ENCODE assay signal across 11 cellular contexts in genomic region chrX:103565752-103566151, GRCh38. TPM values are rescaled to one million over a fixed set of nuclear protein-coding genes. Genes with fewer than 3 reads are reported as not detected.
DNase-seq lines count a peak whose midpoint lies in the region; ATAC-seq, FAIRE-seq and TF ChIP-seq lines count a peak whose summit lies in the region.
"Had no signal": no experiment of that assay in that cellular context is flagged by ENCODE, and none has a peak within 500 bp of the region (broad histone marks: within the 10 kb centered on the region; RNA-seq: fewer than 3 reads in every experiment).

No MANE protein-coding gene starts in this region.

- POLR2A ChIA-PET in GM12878 (lab: Charles Lee) = no interaction called here

- TF ChIP-seq CTCF in GM12878 (IDR thresholded peaks at IDR 0.05 in 2 of 3, conservative IDR thresholded peaks at IDR 0.05 in 1 of 3; ENCODE audit: control insufficient read depth in 2 of 3, extremely low read depth in 1 of 3, insufficient read depth in 1 of 3, low read depth in 3 of 3, low read length in 3 of 3) = no peak
- no peak for TF ChIP-seq CTCF in tibial nerve (IDR thresholded peaks at IDR 0.05)

- SMC1A ChIA-PET in GM12878 (lab: Charles Lee; ENCODE audit: uncharacterized antibody, unreplicated experiment) = interaction anchor here (0.9 to 1.5 kb wide), 2 partner anchors 14 to 31 kb away, joined by 3 read pairs; no protein-coding TSS in a partner anchor

- DNase-seq in GM12878 (ENCODE audit: low read depth, low spot score) (no peak), myocyte (ENCODE audit: low read depth) (peak; percentile 67), NCI-H82 treated with DMSO at 0.1 percent for 48 hours (lab: John Stamatoyannopoulos, UW; ENCODE audit: unreplicated experiment) (no peak), tibial nerve (ENCODE audit: low spot score in 2 of 2) (no peak)
- no peak for DNase-seq in stimulated activated naive B cell treated with anti-CD40 and anti-IgM and Interleukin-4, amounts not matched to agents 10 μg/mL and 1 μg/mL and 100 μg/mL, for 72 hours
- DNase-seq: DMS 273 treated with DMSO at 0.1 percent for 48 hours, endodermal cell, Peyer's patch had no signal

- no peaks in the 10 kb centered on the region for H3K9me3 ChIP-seq in GM12878 (replicated peaks; ENCODE audit: control insufficient read depth, insufficient read depth, low read length)
- no peaks in the 10 kb centered on the region for H3K9me3 ChIP-seq in tibial nerve
- H3K9me3 ChIP-seq: Peyer's patch had no signal

- H3K27ac ChIP-seq in GM12878 (ENCODE audit: control insufficient read depth, insufficient read depth) (no peak overlapping the region), tibial nerve (peak overlapping the region in 2 of 4 donors; percentile 37 to 72)
- H3K27ac ChIP-seq: Peyer's patch had no signal

- CTCF ChIA-PET in GM12878 (lab: Yijun Ruan, JAX) = interaction anchor here (0.6 to 1.1 kb wide), 2 partner anchors 64 to 121 kb away, joined by 3 read pairs; no protein-coding TSS in a partner anchor

- H3K79me2 ChIP-seq in GM12878 (ENCODE audit: control insufficient read depth, insufficient read depth, low read length) = no peaks in the 10 kb centered on the region

- no peak overlapping the region; the same call in 1 of the 2 replicates for H3K4me2 ChIP-seq in GM12878 (ENCODE audit: control insufficient read depth, insufficient read depth)

- H3K4me3 ChIP-seq in GM12878 (no peak overlapping the region), tibial nerve (no peak overlapping the region)
- H3K4me3 ChIP-seq: Peyer's patch had no signal

- H3K36me3 Mint-ChIP-seq in stimulated activated naive B cell treated with anti-CD40 and anti-IgM and Interleukin-4, amounts not matched to agents 10 μg/mL and 1 μg/mL and 100 μg/mL, for 72 hours = no peaks in the 10 kb centered on the region
- H3K36me3 Mint-ChIP-seq: IgD-negative memory B cell had no signal

- no peak for FAIRE-seq in GM12878 (lab: Jason Lieb, UNC)

- TF ChIP-seq EP300 in GM12878 (IDR thresholded peaks at IDR 0.05; ENCODE audit: borderline replicate concordance in 1 of 2, control insufficient read depth in 1 of 2, low read depth in 2 of 2, low read length in 2 of 2) (no peak), tibial nerve (IDR thresholded peaks at IDR 0.05) (no peak)

- H3K27me3 ChIP-seq in GM12878 (replicated peaks in 1 of 2; ENCODE audit: control insufficient read depth in 2 of 2, insufficient read depth in 2 of 2, low read length in 1 of 2) = no peaks in the 10 kb centered on the region
- peaks cover 0 to 12% of the 10 kb centered on the region in 2 donors for H3K27me3 ChIP-seq in tibial nerve
- H3K27me3 ChIP-seq: Peyer's patch had no signal

- peak; percentile 49 for ATAC-seq in GM18868 (IDR thresholded peaks at IDR 0.05; ENCODE audit: unreplicated experiment)
- ATAC-seq in HG03342 (IDR thresholded peaks at IDR 0.05; ENCODE audit: unreplicated experiment) = peak; percentile 37
- ATAC-seq in GM12878 = peak; percentile 65
- ATAC-seq in stimulated activated naive B cell treated with anti-CD40 and anti-IgM and Interleukin-4, amounts not matched to agents 10 μg/mL and 1 μg/mL and 100 μg/mL, for 72 hours (replicated peaks) = no peak

- H2AFZ ChIP-seq in GM12878 (ENCODE audit: control insufficient read depth, low read depth, low read length) = no peak overlapping the region

- peaks cover 4 to 8% of the 10 kb centered on the region in 2 donors for H3K27me3 Mint-ChIP-seq in stimulated activated naive B cell treated with anti-CD40 and anti-IgM and Interleukin-4, amounts not matched to agents 10 μg/mL and 1 μg/mL and 100 μg/mL, for 72 hours

- intact Hi-C loops in GM12878 (cut with micrococcal nuclease; ENCODE audit: unreplicated experiment) = no loop called here

- no peak overlapping the region for H3K27ac Mint-ChIP-seq in stimulated activated naive B cell treated with anti-CD40 and anti-IgM and Interleukin-4, amounts not matched to agents 10 μg/mL and 1 μg/mL and 100 μg/mL, for 72 hours
- H3K27ac Mint-ChIP-seq: endodermal cell, IgD-negative memory B cell had no signal

- WGBS in GM12878 (ENCODE audit: insufficient coverage, insufficient replicate concordance, low lambda C conversion rate, missing lambda C conversion rate) = 0% methylated on average over 1 of the region's 1 CpG
- WGBS in tibial nerve, 2 donors = 11 to 45% methylated on average over 1 of the region's 1 CpG

- RAD21 ChIA-PET in GM12878 (lab: Charles Lee; ENCODE audit: unreplicated experiment) = interaction anchor here (0.6 to 0.7 kb wide), 2 partner anchors 280 to 1645 kb away, joined by 3 read pairs; no protein-coding TSS in a partner anchor

- no peak overlapping the region for H3K4me3 Mint-ChIP-seq in stimulated activated naive B cell treated with anti-CD40 and anti-IgM and Interleukin-4, amounts not matched to agents 10 μg/mL and 1 μg/mL and 100 μg/mL, for 72 hours
- H3K4me3 Mint-ChIP-seq: endodermal cell, IgD-negative memory B cell had no signal

- H3K4me1 ChIP-seq in GM12878 (ENCODE audit: control insufficient read depth, insufficient read depth, low read length) (no peaks in the 10 kb centered on the region), tibial nerve (no peaks in the 10 kb centered on the region)
- H3K4me1 ChIP-seq: Peyer's patch had no signal

- BruUV-seq in GM12878 (replicated peaks; lab: Mats Ljungman, UMichigan) = no TSS peak

- no peaks in the 10 kb centered on the region for H4K20me1 ChIP-seq in GM12878 (ENCODE audit: control insufficient read depth, insufficient read depth)

- in situ Hi-C loops in GM12878 (cut with MboI) = no loop called here

- no peak overlapping the region for H3K9ac ChIP-seq in GM12878 (ENCODE audit: control insufficient read depth, insufficient read depth, low read length)

- no peak for TF ChIP-seq POLR2A in GM12878 (IDR thresholded peaks at IDR 0.05; ENCODE audit: low read depth, low read length)
- TF ChIP-seq POLR2A in tibial nerve (IDR thresholded peaks at IDR 0.05) = no peak

- no peaks in the 10 kb centered on the region for H3K4me1 Mint-ChIP-seq in stimulated activated naive B cell treated with anti-CD40 and anti-IgM and Interleukin-4, amounts not matched to agents 10 μg/mL and 1 μg/mL and 100 μg/mL, for 72 hours

- no peak for TF ChIP-seq RAD21 in GM12878 (IDR thresholded peaks at IDR 0.05; ENCODE audit: insufficient read depth, low read depth, low read length)

- no peaks in the 10 kb centered on the region for H3K9me3 Mint-ChIP-seq in stimulated activated naive B cell treated with anti-CD40 and anti-IgM and Interleukin-4, amounts not matched to agents 10 μg/mL and 1 μg/mL and 100 μg/mL, for 72 hours
- H3K9me3 Mint-ChIP-seq: endodermal cell had no signal

- H3K36me3 ChIP-seq in GM12878 (ENCODE audit: control insufficient read depth in 2 of 2, insufficient read depth in 2 of 2, low read length in 1 of 2) = no peaks in the 10 kb centered on the region
- no peaks in the 10 kb centered on the region for H3K36me3 ChIP-seq in tibial nerve
- H3K36me3 ChIP-seq: Peyer's patch had no signal

RNA-seq across cellular contexts. Expression of gene TCEAL4, which starts 19.6 kb away (rescaled TPM):
- total RNA-seq in GM12878 (2013; cell fraction: nucleolus; rRNA removed) = 5.1 and 6.5 TPM in 2 replicates
- total RNA-seq in GM12878 (2014; rRNA removed) (14.1 and 19.6 TPM in 2 replicates), GM12878 (2014; rRNA removed; fragmentation: Illumina TruSeq; extraction: Trizol) (46.4 and 48.0 TPM in 2 replicates), GM12878 (2021) (20.1 and 20.9 TPM in 2 replicates), myocyte (153 and 202 TPM in 2 replicates), tibial nerve (100 to 1,000 TPM; 164 to 453 (median 204) TPM)
- polyA plus RNA-seq in GM12878 (2011; ENCODE audit: low read depth) = 27.4 TPM
- polyA plus RNA-seq in GM12878 (2011; rRNA removed) (9.6 and 13.4 TPM in 2 replicates), GM12878 (2014; fragmentation: Illumina TruSeq; extraction: Trizol) (63.8 and 85.0 TPM in 2 replicates), GM12878 (2014; fragmentation: Nextera tagmentation; extraction: Ambion mirVana) (10 to 100 TPM; 34.8 to 59.9 TPM), GM12878 (2014; rRNA removed) (21.5 and 30.7 TPM in 2 replicates), GM12878 (2016; fragmentation: Nextera tagmentation; extraction: Ambion mirVana) (10 to 100 TPM; 31.5 to 32.8 TPM)
- 3.8 and 4.5 TPM in 2 replicates for polyA plus RNA-seq in GM12878 (2011; cell fraction: cytosol; rRNA removed)
- polyA plus RNA-seq in GM12878 (2011; cell fraction: nucleus; rRNA removed) = 2.7 and 3.3 TPM in 2 replicates
- polyA plus RNA-seq in GM12878 (2012) = 29.8 and 31.8 TPM in 2 replicates
- 1.8 and 3.8 TPM in 2 replicates for polyA minus RNA-seq in GM12878 (2011; rRNA and poly(A)+ RNA removed)
- polyA minus RNA-seq in GM12878 (2011; cell fraction: cytosol; rRNA and poly(A)+ RNA removed) = 3.2 TPM in 1 of 2 replicates, not detected in the other
- 2.5 and 2.9 TPM in 2 replicates for polyA minus RNA-seq in GM12878 (2011; cell fraction: nucleus; rRNA and poly(A)+ RNA removed)
- 141 TPM for polyA plus RNA-seq in myocyte (2012)

RNA-seq across cellular contexts. Expression of gene TCEAL3, which starts 42.0 kb away (rescaled TPM):
- total RNA-seq in GM12878 (2013; cell fraction: nucleolus; rRNA removed) = 0.64 and 1.4 TPM in 2 replicates
- total RNA-seq in GM12878 (2014; rRNA removed) (7.5 and 7.6 TPM in 2 replicates), GM12878 (2014; rRNA removed; fragmentation: Illumina TruSeq; extraction: Trizol) (18.3 and 19.0 TPM in 2 replicates), GM12878 (2021) (10.6 and 12.1 TPM in 2 replicates), myocyte (34.0 and 36.5 TPM in 2 replicates), tibial nerve (10 to 100 TPM; 23.4 to 52.7 (median 37.1) TPM)
- polyA plus RNA-seq in GM12878 (2011; ENCODE audit: low read depth) = 7.6 TPM
- polyA plus RNA-seq in GM12878 (2011; rRNA removed) (2.7 and 3.4 TPM in 2 replicates), GM12878 (2014; fragmentation: Illumina TruSeq; extraction: Trizol) (9.1 and 17.2 TPM in 2 replicates), GM12878 (2014; fragmentation: Nextera tagmentation; extraction: Ambion mirVana) (1 to 10 TPM in 1 of 2 experiments, under 1 TPM in 1; 0.98 to 2.0 TPM), GM12878 (2014; rRNA removed) (15.3 and 17.3 TPM in 2 replicates), GM12878 (2016; fragmentation: Nextera tagmentation; extraction: Ambion mirVana) (10 to 100 TPM; 11.4 to 14.0 TPM)
- 1.2 and 1.5 TPM in 2 replicates for polyA plus RNA-seq in GM12878 (2011; cell fraction: cytosol; rRNA removed)
- polyA plus RNA-seq in GM12878 (2011; cell fraction: nucleus; rRNA removed) = 0.54 and 1.3 TPM in 2 replicates
- 15.5 and 19.0 TPM in 2 replicates for polyA plus RNA-seq in GM12878 (2012)
- 0.26 and 0.59 TPM in 2 replicates for polyA minus RNA-seq in GM12878 (2011; rRNA and poly(A)+ RNA removed)
- not detected in 2 replicates for polyA minus RNA-seq in GM12878 (2011; cell fraction: cytosol; rRNA and poly(A)+ RNA removed)
- polyA minus RNA-seq in GM12878 (2011; cell fraction: nucleus; rRNA and poly(A)+ RNA removed) = 0.48 TPM in 1 of 2 replicates, not detected in the other
- 60.7 TPM for polyA plus RNA-seq in myocyte (2012)

RNA-seq across cellular contexts. Expression of gene RAB40A, which starts 46.5 kb away (rescaled TPM):
- total RNA-seq in GM12878 (2013; cell fraction: nucleolus; rRNA removed) = 3.9 and 4.4 TPM in 2 replicates
- total RNA-seq in GM12878 (2014; rRNA removed) (0.17 and 0.38 TPM in 2 replicates), GM12878 (2014; rRNA removed; fragmentation: Illumina TruSeq; extraction: Trizol) (0.23 and 0.27 TPM in 2 replicates), GM12878 (2021) (0.08 and 0.26 TPM in 2 replicates), myocyte (0.26 and 0.32 TPM in 2 replicates), tibial nerve (1 to 10 TPM in 3 of 4 donors, under 1 TPM in 1; 0.39 to 8.7 (median 3.4) TPM)
- polyA plus RNA-seq in GM12878 (2011; ENCODE audit: low read depth) = 0.14 TPM
- polyA plus RNA-seq in GM12878 (2011; rRNA removed) (0.19 and 0.35 TPM in 2 replicates), GM12878 (2014; fragmentation: Illumina TruSeq; extraction: Trizol) (0.10 and 0.33 TPM in 2 replicates), GM12878 (2014; fragmentation: Nextera tagmentation; extraction: Ambion mirVana) (under 1 TPM; 0.16 to 0.35 TPM), GM12878 (2014; rRNA removed) (0.24 and 0.38 TPM in 2 replicates), GM12878 (2016; fragmentation: Nextera tagmentation; extraction: Ambion mirVana) (under 1 TPM; 0.30 to 0.42 TPM)
- polyA plus RNA-seq in GM12878 (2011; cell fraction: cytosol; rRNA removed) = 0.07 TPM in 2 replicates
- polyA plus RNA-seq in GM12878 (2011; cell fraction: nucleus; rRNA removed) = 1.8 and 2.3 TPM in 2 replicates
- polyA plus RNA-seq in GM12878 (2012) = 0.22 and 0.39 TPM in 2 replicates
- 0.22 and 0.46 TPM in 2 replicates for polyA minus RNA-seq in GM12878 (2011; rRNA and poly(A)+ RNA removed)
- not detected in 2 replicates for polyA minus RNA-seq in GM12878 (2011; cell fraction: cytosol; rRNA and poly(A)+ RNA removed)
- polyA minus RNA-seq in GM12878 (2011; cell fraction: nucleus; rRNA and poly(A)+ RNA removed) = 0.67 and 0.85 TPM in 2 replicates
- polyA plus RNA-seq in myocyte (2012) = 0.86 TPM
- polyA plus RNA-seq: IgD-negative memory B cell had no signal

Comparison
In these comparisons a context has a peak if more than half of its experiments do, and no peak if none do; other contexts are left out.
1. ATAC-seq: peak in GM18868 (single experiment), HG03342 (single experiment) and GM12878 (single experiment); none in stimulated activated naive B cell treated with anti-CD40 and anti-IgM and Interleukin-4, amounts not matched to agents 10 μg/mL and 1 μg/mL and 100 μg/mL, for 72 hours (0 of 2).